12 cellular contexts compared by ENCODE assay signal in genomic region chr6:28757429-28758045, GRCh38.
DNase-seq lines count a peak whose midpoint lies in the region; ATAC-seq and TF ChIP-seq lines count a peak whose summit lies in the region.
"Had no signal": no experiment of that assay in that cellular context is flagged by ENCODE, and none has a peak within 500 bp of the region (broad histone marks: within the 10 kb centered on the region; RNA-seq: fewer than 3 reads in every experiment).

No MANE protein-coding gene starts in this region.

- H3K36me3 ChIP-seq in MG63 (no peaks in the 10 kb centered on the region), brain microvascular endothelial cell (replicated peaks) (no peaks in the 10 kb centered on the region), gastrocnemius medialis (no peaks in the 10 kb centered on the region)
- H3K36me3 ChIP-seq: sigmoid colon, thyroid gland had no signal

- H3K27ac ChIP-seq in brain microvascular endothelial cell, result no peak overlapping the region
- H3K27ac ChIP-seq in gastrocnemius medialis, result no peak overlapping the region
- H3K27ac ChIP-seq: sigmoid colon, thyroid gland had no signal

- no peaks in the 10 kb centered on the region for H3K27me3 ChIP-seq in MG63
- no peaks in the 10 kb centered on the region for H3K27me3 ChIP-seq in brain microvascular endothelial cell (replicated peaks)
- peaks cover 6 to 22% (median 12%) of the 10 kb centered on the region in 3 donors for H3K27me3 ChIP-seq in gastrocnemius medialis
- H3K27me3 ChIP-seq: thyroid gland had no signal

- no peak for TF ChIP-seq POLR2A in gastrocnemius medialis (IDR thresholded peaks at IDR 0.05)

- no peak for ATAC-seq in HG02970 (IDR thresholded peaks at IDR 0.05; ENCODE audit: low FRiP score, unreplicated experiment)
- no peak for ATAC-seq in gastrocnemius medialis
- no peak for ATAC-seq in HG03378 (IDR thresholded peaks at IDR 0.05; ENCODE audit: unreplicated experiment)

- intact Hi-C loops in gastrocnemius medialis (cut with DNase I; ENCODE audit: low total_unique reads), result no loop called here

- in situ Hi-C loops in brain microvascular endothelial cell (cut with HindIII; ENCODE audit: low pct_ligation_motif_present, low sequenced_read_pairs), result no loop called here
- in situ Hi-C loops in gastrocnemius medialis (cut with MboI; ENCODE audit: low sequenced_read_pairs in 4 of 4), result no loop called here

- H3K4me1 ChIP-seq in gastrocnemius medialis, result no peaks in the 10 kb centered on the region
- H3K4me1 ChIP-seq: sigmoid colon, thyroid gland had no signal

- H3K9me3 ChIP-seq in MG63 (no peaks in the 10 kb centered on the region), gastrocnemius medialis (no peaks in the 10 kb centered on the region)
- H3K9me3 ChIP-seq: thyroid gland had no signal

- TF ChIP-seq CTCF in brain microvascular endothelial cell (IDR thresholded peaks at IDR 0.05; ENCODE audit: low read depth, low read length, missing control alignments) (no peak), gastrocnemius medialis (IDR thresholded peaks at IDR 0.05 in 4 of 5, conservative IDR thresholded peaks at IDR 0.05 in 1 of 5) (no peak)

- DNase-seq in DMS 273 treated with DMSO at 0.1 percent for 48 hours (lab: John Stamatoyannopoulos, UW) (peak; percentile 92), MG63 (no peak), brain microvascular endothelial cell (peak; percentile 53), islet precursor cell (peak; percentile 70), midbrain (lab: John Stamatoyannopoulos, UW) (no peak), gastrocnemius medialis (no peak)
- DNase-seq: C1 segment of cervical spinal cord, NCI-H1092 treated with DMSO at 0.1 percent for 48 hours, sigmoid colon, thyroid gland had no signal

- H3K4me3 ChIP-seq in MG63 (peak overlapping the region; percentile 60), brain microvascular endothelial cell (ENCODE audit: low read depth, low read length) (peak overlapping the region; percentile 37), gastrocnemius medialis (no peak overlapping the region)
- H3K4me3 ChIP-seq: sigmoid colon, thyroid gland had no signal

Comparison
In these comparisons a context has a peak if more than half of its experiments do, and no peak if none do; other contexts are left out.
1. DNase-seq: peak in DMS 273 treated with DMSO at 0.1 percent for 48 hours (single experiment), brain microvascular endothelial cell (single experiment) and islet precursor cell (single experiment); none in MG63 (single experiment), midbrain (single experiment) and gastrocnemius medialis (0 of 2).
2. H3K4me3 ChIP-seq: peak in MG63 (single experiment) and brain microvascular endothelial cell (single experiment); none in gastrocnemius medialis (0 of 4).